Comparison of ENCODE assay signal across 8 cellular contexts in the genomic region with DNA sequence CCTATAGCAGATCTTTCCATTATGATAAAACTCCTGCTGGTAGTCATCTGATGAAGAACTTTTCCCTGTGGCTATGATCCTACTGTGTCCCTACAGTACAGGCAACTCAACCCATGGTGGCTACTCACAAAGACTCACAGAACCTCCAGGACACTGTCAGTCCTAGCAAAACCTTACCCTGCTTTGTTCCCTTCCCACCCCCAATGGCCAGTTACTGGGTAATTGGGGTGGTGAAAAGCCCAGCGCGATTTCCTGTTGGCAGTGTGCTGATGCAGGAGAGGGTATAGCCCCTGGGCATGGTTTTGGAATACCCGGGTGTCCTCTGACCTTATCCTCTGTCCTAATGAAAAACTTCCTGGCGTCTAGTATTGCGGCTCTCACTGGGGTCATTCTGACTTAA. TPM values are rescaled to one million over a fixed set of nuclear protein-coding genes. Genes with fewer than 3 reads are reported as not detected.
A peak's percentile ranks its signal among the peaks of the same experiment; 100 is the strongest.
DNase-seq lines count a peak whose midpoint lies in the region; ATAC-seq, FAIRE-seq and TF ChIP-seq lines count a peak whose summit lies in the region.

No MANE protein-coding gene starts in this region.

- in situ Hi-C loops in brain microvascular endothelial cell (cut with HindIII; ENCODE audit: low pct_ligation_motif_present, low sequenced_read_pairs), result no loop called here

- peak overlapping the region; percentile 75 for H3K4me3 ChIP-seq in brain microvascular endothelial cell (ENCODE audit: low read depth, low read length)
- H3K4me3 ChIP-seq in thoracic aorta, result peak overlapping the region; percentile 73
- H3K4me3 ChIP-seq in effector memory CD4-positive, alpha-beta T cell (ENCODE audit: insufficient read depth, low read depth, low read length, poor library complexity, severe bottlenecking), result no peak overlapping the region

- H3K36me3 ChIP-seq in brain microvascular endothelial cell (replicated peaks) (no peaks in the 10 kb centered on the region), thoracic aorta (no peaks in the 10 kb centered on the region)
- H3K36me3 ChIP-seq in effector memory CD4-positive, alpha-beta T cell (ENCODE audit: control insufficient read depth, insufficient read depth, low read length), result no peaks in the 10 kb centered on the region

- FAIRE-seq in GM12891 (lab: Jason Lieb, UNC), result no peak

- H3K9me3 ChIP-seq in thoracic aorta, result no peaks in the 10 kb centered on the region
- no peaks in the 10 kb centered on the region for H3K9me3 ChIP-seq in effector memory CD4-positive, alpha-beta T cell (ENCODE audit: control insufficient read depth, low read length)

- TF ChIP-seq CTCF in brain microvascular endothelial cell (IDR thresholded peaks at IDR 0.05; ENCODE audit: low read depth, low read length, missing control alignments) (no peak), thoracic aorta (IDR thresholded peaks at IDR 0.05) (no peak)

- ATAC-seq in thoracic aorta (ENCODE audit: insufficient number of reproducible peaks, low FRiP score, low read depth) (no peak), GM18858 (IDR thresholded peaks at IDR 0.05; ENCODE audit: unreplicated experiment) (no peak)

- TF ChIP-seq POLR2A in GM12891 (IDR thresholded peaks at IDR 0.05; ENCODE audit: low read depth, low read length), result no peak

- H3K27me3 ChIP-seq in brain microvascular endothelial cell (replicated peaks), result no peaks in the 10 kb centered on the region
- no peaks in the 10 kb centered on the region for H3K27me3 ChIP-seq in thoracic aorta (replicated peaks; ENCODE audit: insufficient read depth)
- H3K27me3 ChIP-seq in effector memory CD4-positive, alpha-beta T cell (replicated peaks; ENCODE audit: control insufficient read depth, insufficient read depth, low read length, poor library complexity, severe bottlenecking), result no peaks in the 10 kb centered on the region

- no peak overlapping the region for H3K27ac ChIP-seq in brain microvascular endothelial cell
- H3K27ac ChIP-seq in thoracic aorta, result peak overlapping the region; percentile 2 to 38
- H3K27ac ChIP-seq in effector memory CD4-positive, alpha-beta T cell (ENCODE audit: insufficient read depth, low read length, poor library complexity, severe bottlenecking), result no peak overlapping the region

- H3K4me1 ChIP-seq in thoracic aorta (ENCODE audit: control insufficient read depth in 1 of 2, low read depth in 2 of 2), result peaks cover 12 to 28% of the 10 kb centered on the region in 2 donors
- H3K4me1 ChIP-seq in effector memory CD4-positive, alpha-beta T cell (ENCODE audit: control insufficient read depth, insufficient read depth, low read length, poor library complexity, severe bottlenecking), result peaks cover 4% of the 10 kb centered on the region

- DNase-seq in NCI-H1417 (lab: John Stamatoyannopoulos, UW) (peak in 2 of 3 experiments; percentile 36 to 53), NCI-H1417 treated with DMSO at 0.1 percent for 48 hours (lab: John Stamatoyannopoulos, UW) (no peak), brain microvascular endothelial cell (no peak), left kidney (ENCODE audit: low read depth, low spot score) (peak; percentile 44), thoracic aorta (ENCODE audit: low spot score) (no peak), GM12891 (ENCODE audit: insufficient read length, low spot score) (no peak)
- DNase-seq in effector memory CD4-positive, alpha-beta T cell, result no peak

TF ChIP-seq in GM12891, 5 proteins besides CTCF, POLR2A, EP300 and RAD21:
- TF ChIP-seq SPI1 (IDR thresholded peaks at IDR 0.05; ENCODE audit: low read depth, low read length) (no peak), POLR2AphosphoS5 (IDR thresholded peaks at IDR 0.05; ENCODE audit: low read depth, low read length) (no peak), TAF1 (IDR thresholded peaks at IDR 0.05; ENCODE audit: low read depth, low read length) (no peak), POU2F2 (IDR thresholded peaks at IDR 0.05; ENCODE audit: low read depth, low read length) (no peak), PAX5 (IDR thresholded peaks at IDR 0.05; ENCODE audit: insufficient read depth, low read length, severe bottlenecking) (no peak)

RNA-seq across cellular contexts. Expression of gene RGL1, which starts 0.5 kb away (rescaled TPM):
- total RNA-seq in thoracic aorta, result 10 to 100 TPM; 27.6 to 35.7 TPM
- polyA plus RNA-seq in GM12891 (2012; ENCODE audit: low read depth, missing spikeins), result 6.6 TPM

Comparison
In these comparisons a context has a peak if more than half of its experiments do, and no peak if none do; other contexts are left out.
1. DNase-seq: peak in NCI-H1417 (2 of 3) and left kidney (single experiment); none in NCI-H1417 treated with DMSO at 0.1 percent for 48 hours (single experiment), brain microvascular endothelial cell (single experiment), thoracic aorta (single experiment), GM12891 (single experiment) and effector memory CD4-positive, alpha-beta T cell (0 of 3).
2. H3K27ac ChIP-seq: peak in thoracic aorta (2 of 2); none in brain microvascular endothelial cell (single experiment) and effector memory CD4-positive, alpha-beta T cell (single experiment).